8 cellular contexts compared by ENCODE assay signal in the genomic region with DNA sequence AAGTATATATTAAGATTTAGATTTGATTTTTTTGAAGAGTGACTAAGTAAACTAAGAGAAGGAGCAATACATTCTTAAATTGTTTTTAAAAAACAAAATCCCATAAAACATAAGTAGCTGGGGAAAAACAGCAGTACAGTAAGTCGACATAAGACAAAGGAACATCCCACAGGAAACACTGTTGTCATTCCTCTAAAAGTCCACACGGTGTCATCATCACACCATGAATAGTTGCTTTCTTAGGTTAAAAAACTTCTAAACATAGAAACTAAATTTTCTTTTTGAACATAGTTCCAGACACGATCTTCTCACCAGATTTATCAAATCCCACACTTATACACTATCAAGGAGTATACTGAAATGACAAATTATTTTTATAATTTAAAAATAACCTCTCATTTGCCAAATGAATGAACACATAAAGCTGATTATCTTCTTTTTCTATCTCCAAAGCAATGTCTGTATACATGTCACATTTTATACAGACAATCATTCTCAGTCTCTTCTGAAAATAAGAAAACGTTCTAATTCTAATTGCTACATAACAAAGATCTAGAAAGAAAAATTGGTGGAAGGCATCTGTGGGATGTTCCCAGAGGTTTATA. TPM values are rescaled to one million over a fixed set of nuclear protein-coding genes. Genes with fewer than 3 reads are reported as not detected.
DNase-seq lines count a peak whose midpoint lies in the region; ATAC-seq and TF ChIP-seq lines count a peak whose summit lies in the region.

No MANE protein-coding gene starts in this region.

- no peak overlapping the region for H3K4me3 Mint-ChIP-seq in neural crest cell

- H3K27me3 Mint-ChIP-seq in neural crest cell (ENCODE audit: low read depth): no peaks in the 10 kb centered on the region

- ATAC-seq in GM18505 (IDR thresholded peaks at IDR 0.05; ENCODE audit: unreplicated experiment) (peak; percentile 77), HG02884 (IDR thresholded peaks at IDR 0.05; ENCODE audit: unreplicated experiment) (peak; percentile 75), HG02840 (IDR thresholded peaks at IDR 0.05; ENCODE audit: low FRiP score, unreplicated experiment) (no peak)

- CTCF ChIA-PET in AG04449 (lab: Yijun Ruan, JAX): interaction anchor here (0.5 to 8.4 kb wide), 33 partner anchors 8 to 757 kb away, joined by 3 to 198 read pairs (median 4); a partner anchor contains a TSS

- peak; percentile 45 for DNase-seq in AG04449 (ENCODE audit: low read depth, low spot score)
- peak; percentile 24 for DNase-seq in NCI-H1436 treated with DMSO at 0.1 percent for 48 hours (lab: John Stamatoyannopoulos, UW)
- peak; percentile 28 for DNase-seq in SKM-1 (lab: John Stamatoyannopoulos, UW; ENCODE audit: unreplicated experiment)
- peak; percentile 75 for DNase-seq in fibroblast of gingiva (ENCODE audit: low read depth)
- no peak for DNase-seq in neural crest cell (ENCODE audit: low read depth, low spot score)

- peaks cover 19% of the 10 kb centered on the region for H3K9me3 Mint-ChIP-seq in neural crest cell

- H3K4me3 ChIP-seq in AG04449 (ENCODE audit: low read depth, low read length): no peak overlapping the region

- TF ChIP-seq CTCF in AG04449 (IDR thresholded peaks at IDR 0.05; ENCODE audit: insufficient read depth, low read length, missing control alignments) (peak; percentile 52), neural crest cell (conservative IDR thresholded peaks at IDR 0.05) (peak; percentile 92)

- H3K4me1 Mint-ChIP-seq in neural crest cell: peaks cover 4% of the 10 kb centered on the region

- POLR2A ChIA-PET in AG04449 (lab: Yijun Ruan, JAX): no interaction called here

- peaks cover 29% of the 10 kb centered on the region for H3K36me3 Mint-ChIP-seq in neural crest cell (ENCODE audit: low read depth)

- no peak for TF ChIP-seq POLR2A in GM18505 (IDR thresholded peaks at IDR 0.05; ENCODE audit: borderline replicate concordance, extremely low read depth, insufficient read depth, insufficient read length)

- no peak overlapping the region for H3K27ac Mint-ChIP-seq in neural crest cell (ENCODE audit: unreplicated experiment)

RNA-seq across cellular contexts. Expression of a gene that starts 15.8 kb away (rescaled TPM):
- 43.9 and 45.8 TPM in 2 replicates for total RNA-seq in neural crest cell

RNA-seq across cellular contexts. Expression of a gene that starts 43.6 kb away (rescaled TPM):
- total RNA-seq in neural crest cell: not detected in 2 replicates
